Comparison of ENCODE assay signal across 20 cellular contexts in genomic region chr6:13437597-13437996, GRCh38. TPM values are rescaled to one million over a fixed set of nuclear protein-coding genes. Genes with fewer than 3 reads are reported as not detected.
A peak's percentile ranks its signal among the peaks of the same experiment; 100 is the strongest.
DNase-seq lines count a peak whose midpoint lies in the region; ATAC-seq and TF ChIP-seq lines count a peak whose summit lies in the region.
"Had no signal": no experiment of that assay in that cellular context is flagged by ENCODE, and none has a peak within 500 bp of the region (broad histone marks: within the 10 kb centered on the region; RNA-seq: fewer than 3 reads in every experiment).

No MANE protein-coding gene starts in this region.

- 0 out of 2 replicates have a peak overlapping the region, but pooled peaks have one; percentile 30 for H3K4me2 ChIP-seq in GM23338
- H3K4me2 ChIP-seq: BLaER1 treated with 17β-estradiol and CSF1 and Interleukin-3, amounts not matched to agents 10 nM and 100 nM had no signal

- H3K27me3 ChIP-seq in GM23338 (ENCODE audit: insufficient read depth) (no peaks in the 10 kb centered on the region), right lobe of liver (no peaks in the 10 kb centered on the region), neutrophil (no peaks in the 10 kb centered on the region)
- H3K27me3 ChIP-seq: BLaER1 treated with 17β-estradiol and CSF1 and Interleukin-3, amounts not matched to agents 10 nM and 100 nM had no signal

- H3K79me2 ChIP-seq in GM23338 (replicated peaks; ENCODE audit: insufficient read depth), result peaks cover 2% of the 10 kb centered on the region; the same call in 1 of the 2 replicates

- ATAC-seq in GM23338, result no peak
- ATAC-seq in right lobe of liver, result peak in 3 of 4 donors; percentile 28 to 62 (median 40)
- no peak for ATAC-seq in GM18870 (IDR thresholded peaks at IDR 0.05; ENCODE audit: unreplicated experiment)
- ATAC-seq: CD8-positive, alpha-beta T cell; GM12878; K562 had no signal

- TF ChIP-seq POLR2A in right lobe of liver (IDR thresholded peaks at IDR 0.05), result no peak

- DNase-seq in GM23338 (ENCODE audit: low spot score), result no peak
- DNase-seq in immature natural killer cell, result no peak
- no peak for DNase-seq in right lobe of liver
- DNase-seq in retina, result no peak
- DNase-seq in NCI-H1092 treated with DMSO at 0.1 percent for 48 hours (lab: John Stamatoyannopoulos, UW), result no peak
- DNase-seq: CD8-positive, alpha-beta T cell; COR-L47; DMS 273 treated with DMSO at 0.1 percent for 48 hours; DMS53; DND-41; EL; HCEC 1CT; IMR-90 had no signal

- H3K27ac ChIP-seq in GM23338 (ENCODE audit: low read depth), result no peak overlapping the region
- no peak overlapping the region for H3K27ac ChIP-seq in right lobe of liver
- H3K27ac ChIP-seq in neutrophil, result peak overlapping the region; percentile 85
- H3K27ac ChIP-seq: BLaER1 treated with 17β-estradiol and CSF1 and Interleukin-3, amounts not matched to agents 10 nM and 100 nM had no signal

- H3K4me1 Mint-ChIP-seq in GM23338 (peaks cover 15% of the 10 kb centered on the region), immature natural killer cell (peaks cover 87 to 98% of the 10 kb centered on the region in 2 donors)

- TF ChIP-seq CTCF in GM23338 (conservative IDR thresholded peaks at IDR 0.05; ENCODE audit: low read depth in 2 of 2), result no peak
- TF ChIP-seq CTCF in right lobe of liver (IDR thresholded peaks at IDR 0.05), result no peak
- TF ChIP-seq CTCF in neutrophil (IDR thresholded peaks at IDR 0.05), result no peak

- no peaks in the 10 kb centered on the region for H3K9me2 ChIP-seq in GM23338 (ENCODE audit: insufficient read depth)

- H3K9me3 ChIP-seq in right lobe of liver, result no peaks in the 10 kb centered on the region
- H3K9me3 ChIP-seq in neutrophil, result no peaks in the 10 kb centered on the region

- H3K36me3 Mint-ChIP-seq in GM23338 (ENCODE audit: low read depth), result no peaks in the 10 kb centered on the region
- H3K36me3 Mint-ChIP-seq in immature natural killer cell, result peaks cover 5 to 6% (median 5%) of the 10 kb centered on the region in 3 donors
- H3K36me3 Mint-ChIP-seq: CD8-positive, alpha-beta T cell had no signal

- H3K4me3 ChIP-seq in GM23338, result no peak overlapping the region
- no peak overlapping the region for H3K4me3 ChIP-seq in right lobe of liver
- H3K4me3 ChIP-seq in neutrophil (ENCODE audit: low read depth in 1 of 2, low read length in 1 of 2), result no peak overlapping the region
- H3K4me3 ChIP-seq: BLaER1 treated with 17β-estradiol and CSF1 and Interleukin-3, amounts not matched to agents 10 nM and 100 nM; GM12878; K562 had no signal

- H3K9me3 Mint-ChIP-seq in GM23338, result peaks cover 3% of the 10 kb centered on the region; the same call in 1 of the 3 replicates
- peaks cover 0 to 1% (median 0%) of the 10 kb centered on the region in 6 donors for H3K9me3 Mint-ChIP-seq in immature natural killer cell
- H3K9me3 Mint-ChIP-seq: CD8-positive, alpha-beta T cell had no signal

- no peaks in the 10 kb centered on the region for H4K20me1 ChIP-seq in GM23338 (replicated peaks; ENCODE audit: insufficient read depth)

- H3F3A ChIP-seq in GM23338 (replicated peaks; ENCODE audit: low read depth), result no peaks in the 10 kb centered on the region

- no peak overlapping the region for H2AFZ ChIP-seq in GM23338

- H3K4me3 Mint-ChIP-seq in GM23338 (no peak overlapping the region), immature natural killer cell (peak overlapping the region; percentile 1 to 82 (median 46))
- H3K4me3 Mint-ChIP-seq: B cell; CD8-positive, alpha-beta T cell had no signal

- H3K36me3 ChIP-seq in GM23338 (ENCODE audit: insufficient read depth), result no peaks in the 10 kb centered on the region
- H3K36me3 ChIP-seq in right lobe of liver, result no peaks in the 10 kb centered on the region
- H3K36me3 ChIP-seq in neutrophil, result no peaks in the 10 kb centered on the region
- H3K36me3 ChIP-seq: BLaER1 treated with 17β-estradiol and CSF1 and Interleukin-3, amounts not matched to agents 10 nM and 100 nM had no signal

- no peaks in the 10 kb centered on the region for H3K27me3 Mint-ChIP-seq in GM23338 (ENCODE audit: insufficient read depth, low read depth, poor library complexity)
- peaks cover 0 to 5% (median 2%) of the 10 kb centered on the region in 3 donors for H3K27me3 Mint-ChIP-seq in immature natural killer cell (ENCODE audit: low read depth in 3 of 3)
- H3K27me3 Mint-ChIP-seq: B cell had no signal

- H3K4me1 ChIP-seq in GM23338 (ENCODE audit: insufficient read depth) (peaks cover 4% of the 10 kb centered on the region), right lobe of liver (peaks cover 0 to 18% (median 0%) of the 10 kb centered on the region in 4 donors), neutrophil (ENCODE audit: control insufficient read depth in 1 of 2, insufficient read depth in 1 of 2, low read depth in 1 of 2, low read length in 1 of 2) (peaks cover 63 to 68% of the 10 kb centered on the region in 2 experiments)

- intact Hi-C loops in right lobe of liver (cut with DNase I), result no loop called here

- H3K27ac Mint-ChIP-seq in GM23338 (no peak overlapping the region), immature natural killer cell (peak overlapping the region; percentile 22 to 96 (median 80))
- H3K27ac Mint-ChIP-seq: B cell; CD8-positive, alpha-beta T cell had no signal

TF ChIP-seq in GM23338, 12 proteins besides CTCF, POLR2A, EP300 and RAD21 (continues in another document):
- TF ChIP-seq CREB1 (CRISPR knock-in tag; IDR thresholded peaks at IDR 0.05; ENCODE audit: low read depth) (no peak), JUNB (IDR thresholded peaks at IDR 0.05; ENCODE audit: unreplicated experiment) (no peak), ZNF114 (CRISPR knock-in tag; IDR thresholded peaks at IDR 0.05) (no peak), STAT1 (IDR thresholded peaks at IDR 0.05; ENCODE audit: unreplicated experiment) (no peak), ETS1 (IDR thresholded peaks at IDR 0.05) (no peak), NANOG (IDR thresholded peaks at IDR 0.05; ENCODE audit: borderline replicate concordance) (no peak), EZH2phosphoT487 (IDR thresholded peaks at IDR 0.05; ENCODE audit: unreplicated experiment) (no peak), POLR2AphosphoS5 (IDR thresholded peaks at IDR 0.05; ENCODE audit: low read depth) (no peak), EZH2 (IDR thresholded peaks at IDR 0.05; ENCODE audit: low read depth, unreplicated experiment) (no peak), REST (IDR thresholded peaks at IDR 0.05; ENCODE audit: unreplicated experiment) (no peak)

RNA-seq across cellular contexts. Expression of gene GFOD1, which starts 49.8 kb away (rescaled TPM):
- total RNA-seq in GM23338 (2014; rRNA removed; shearing (Covaris generic)), result 12.8 and 13.1 TPM in 2 replicates
- polyA plus RNA-seq in GM23338 (2016; fragmentation: Nextera tagmentation; extraction: Ambion mirVana) (4.1 and 4.9 TPM in 2 replicates), immature natural killer cell (10 to 100 TPM; 22.5 to 68.8 (median 49.3) TPM)
- total RNA-seq in right lobe of liver, result 1 to 10 TPM; 5.4 to 8.5 (median 7.5) TPM
- total RNA-seq: G401 had no signal

Comparison
In these comparisons a context has a peak if more than half of its experiments do, and no peak if none do; other contexts are left out.
1. ATAC-seq: peak in right lobe of liver (3 of 4); none in GM23338 (single experiment) and GM18870 (single experiment).